In genomic region chr10:117896517-117896916, GRCh38 we compare ENCODE assay signal across 14 cellular contexts.
"Had no signal": no experiment of that assay in that cellular context is flagged by ENCODE, and none has a peak within 500 bp of the region (broad histone marks: within the 10 kb centered on the region; RNA-seq: fewer than 3 reads in every experiment).

No MANE protein-coding gene starts in this region.

- H3K9me3 ChIP-seq: left lung, right atrium auricular region, thyroid gland, uterus had no signal

- ATAC-seq: left lung, natural killer cell had no signal

- FAIRE-seq: colon, frontal cortex, small intestine had no signal

- H3K27ac ChIP-seq: left lung, right atrium auricular region, thyroid gland, uterus, VCaP had no signal

- H3K4me1 ChIP-seq: left lung, right atrium auricular region, thyroid gland, uterus had no signal

- DNase-seq: activated CD4-positive, alpha-beta T cell treated with anti-CD3 and anti-CD28 coated beads for 48 hours; activated CD8-positive, alpha-beta memory T cell treated with anti-CD3 and anti-CD28 coated beads for 24 hours; activated naive CD4-positive, alpha-beta T cell treated with anti-CD3 and anti-CD28 coated beads, Interleukin-2, amount 10 ng/mL, durations not matched to agents 7 days and 5 days; islet precursor cell; left lung; natural killer cell; nucleus accumbens; small intestine; thyroid gland; uterus had no signal

- H3K4me3 ChIP-seq: left lung, right atrium auricular region, thyroid gland, uterus had no signal

- H3K36me3 ChIP-seq: left lung, right atrium auricular region, thyroid gland, uterus had no signal

- H3K27me3 ChIP-seq: right atrium auricular region, thyroid gland, uterus had no signal
